11 cellular contexts compared by ENCODE assay signal in the genomic region with DNA sequence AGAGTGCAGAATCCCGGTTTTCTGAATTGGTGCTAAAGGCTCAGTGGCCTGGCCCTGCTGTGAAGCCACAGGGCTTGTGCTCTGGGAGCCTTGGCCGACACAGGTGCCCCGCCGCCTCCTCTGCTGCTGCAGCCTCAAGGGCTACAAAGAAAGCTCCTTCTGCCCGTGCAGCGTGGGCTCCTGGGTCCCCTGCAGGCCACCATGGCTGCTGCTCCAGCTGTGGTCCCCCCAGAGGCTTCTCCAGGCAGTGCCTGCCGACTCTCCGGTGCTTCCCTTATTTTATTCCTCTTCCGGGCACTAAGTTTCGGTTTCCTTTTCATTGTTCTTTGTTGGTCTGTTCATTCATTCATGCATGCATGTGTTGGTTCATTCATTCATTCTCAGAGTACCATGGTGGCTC. TPM values are rescaled to one million over a fixed set of nuclear protein-coding genes. Genes with fewer than 3 reads are reported as not detected.
DNase-seq lines count a peak whose midpoint lies in the region; ATAC-seq, FAIRE-seq and TF ChIP-seq lines count a peak whose summit lies in the region.
"Had no signal": no experiment of that assay in that cellular context is flagged by ENCODE, and none has a peak within 500 bp of the region (broad histone marks: within the 10 kb centered on the region; RNA-seq: fewer than 3 reads in every experiment).

No MANE protein-coding gene starts in this region.

- no peak for DNase-seq in CD8-positive, alpha-beta T cell
- no peak for DNase-seq in PC-3
- no peak for DNase-seq in HepG2 (ENCODE audit: low spot score)
- no peak for DNase-seq in NCI-H2227 treated with DMSO at 0.1 percent for 48 hours (lab: John Stamatoyannopoulos, UW)
- DNase-seq in NCI-H510A treated with DMSO at 0.1 percent for 48 hours (lab: John Stamatoyannopoulos, UW), result no peak
- DNase-seq in NCI-H2107 (lab: John Stamatoyannopoulos, UW), result no peak
- DNase-seq: foreskin melanocyte; GF-D8; NK-92 treated with Interleukin-12 subunit alpha and Interleukin-12 subunit beta, amount 100 ng/mL, for 24 hours had no signal

- H3K27ac ChIP-seq in CD8-positive, alpha-beta T cell (ENCODE audit: low read depth, low read length), result no peak overlapping the region
- H3K27ac ChIP-seq in PC-3 (ENCODE audit: low read length) (no peak overlapping the region), HepG2 (ENCODE audit: extremely low read length, insufficient read depth, low read length) (no peak overlapping the region)

- no peaks in the 10 kb centered on the region for H3K27me3 Mint-ChIP-seq in CD8-positive, alpha-beta T cell (ENCODE audit: low read depth)

- CTCF ChIA-PET in CD8-positive, alpha-beta T cell (lab: Charles Lee), result interaction anchor here (0.6 to 2.9 kb wide), 5 partner anchors 9 to 139 kb away, joined by 3 to 8 read pairs (median 3); no protein-coding TSS in a partner anchor
- CTCF ChIA-PET in PC-3 (lab: Charles Lee), result no interaction called here
- CTCF ChIA-PET in HepG2 (lab: Yijun Ruan, JAX; ENCODE audit: low intra/inter-chr PET ratio, low total read pairs), result no interaction called here

- no peaks in the 10 kb centered on the region for H3K9me2 ChIP-seq in PC-3 (replicated peaks; ENCODE audit: low read length)

- H3K9ac ChIP-seq in PC-3 (ENCODE audit: low read length) (no peak overlapping the region), HepG2 (ENCODE audit: insufficient read depth, low read depth, low read length) (no peak overlapping the region)

- no peak for TF ChIP-seq CTCF in CD8-positive, alpha-beta T cell (IDR thresholded peaks at IDR 0.05)
- TF ChIP-seq CTCF in PC-3 (conservative IDR thresholded peaks at IDR 0.05; ENCODE audit: low read depth, low read length) (peak; percentile 10; the same call in 1 of the 2 replicates), HepG2 (CRISPR knock-in tag; IDR thresholded peaks at IDR 0.05) (no peak)

- H3K4me2 ChIP-seq in PC-3 (ENCODE audit: low read length) (no peak overlapping the region), HepG2 (ENCODE audit: low read depth, low read length) (no peak overlapping the region)

- in situ Hi-C loops in HepG2 (cut with HindIII; ENCODE audit: extremely low pct_ligation_motif_present, low pct_unique_long_range_greater_than_20kb), result no loop called here

- no peak for TF ChIP-seq POLR2A in HepG2 (IDR thresholded peaks at IDR 0.05; ENCODE audit: insufficient read depth in 1 of 2, low read depth in 2 of 2, low read length in 2 of 2)

- H3K4me3 ChIP-seq in CD8-positive, alpha-beta T cell (ENCODE audit: low read depth, low read length), result no peak overlapping the region
- no peak overlapping the region for H3K4me3 ChIP-seq in PC-3 (ENCODE audit: low read length)
- H3K4me3 ChIP-seq in HepG2 (replicated peaks in 1 of 3; ENCODE audit: insufficient read depth in 1 of 3, low read depth in 2 of 3, low read length in 3 of 3), result no peak overlapping the region

- intact Hi-C loops in CD8-positive, alpha-beta T cell (cut with DNase I, micrococcal nuclease), result no loop called here
- intact Hi-C loops in PC-3 (cut with micrococcal nuclease), result no loop called here
- intact Hi-C loops in HepG2 (cut with micrococcal nuclease; ENCODE audit: unreplicated experiment), result no loop called here

- peaks cover 6% of the 10 kb centered on the region for H3F3A ChIP-seq in PC-3 (ENCODE audit: low read length, unreplicated experiment)

- no peak overlapping the region for H2AFZ ChIP-seq in PC-3 (ENCODE audit: low read length)
- no peak overlapping the region for H2AFZ ChIP-seq in HepG2 (ENCODE audit: low read length)

- WGBS in HepG2 (ENCODE audit: low lambda C conversion rate), result 89% methylated on average over 10 of the region's 10 CpGs

- no peaks in the 10 kb centered on the region for H3K9me3 Mint-ChIP-seq in CD8-positive, alpha-beta T cell

- H3K79me2 ChIP-seq in PC-3 (ENCODE audit: low read length) (peaks cover 83% of the 10 kb centered on the region), HepG2 (ENCODE audit: insufficient read depth, low read length) (peaks cover 94% of the 10 kb centered on the region)

- no peak overlapping the region for H3K4me3 Mint-ChIP-seq in CD8-positive, alpha-beta T cell

- TF ChIP-seq EP300 in HepG2 (IDR thresholded peaks at IDR 0.05; ENCODE audit: low read depth in 2 of 2, low read length in 2 of 2), result no peak
- TF ChIP-seq EP300 in HepG2 (CRISPR knock-in tag; IDR thresholded peaks at IDR 0.05; ENCODE audit: borderline replicate concordance), result no peak

- peak overlapping the region; percentile 60 for H3K27ac Mint-ChIP-seq in CD8-positive, alpha-beta T cell

- H4K20me1 ChIP-seq in PC-3 (ENCODE audit: low read length) (no peaks in the 10 kb centered on the region), HepG2 (ENCODE audit: insufficient read depth, low read length) (peaks cover 88% of the 10 kb centered on the region)

- FAIRE-seq in HepG2 (lab: Jason Lieb, UNC), result no peak

- H3K9me3 ChIP-seq in CD8-positive, alpha-beta T cell (ENCODE audit: low read length), result no peaks in the 10 kb centered on the region
- no peaks in the 10 kb centered on the region for H3K9me3 ChIP-seq in PC-3 (ENCODE audit: low read length)
- H3K9me3 ChIP-seq in HepG2 (ENCODE audit: low read length), result no peaks in the 10 kb centered on the region

- H3K4me1 ChIP-seq in CD8-positive, alpha-beta T cell (ENCODE audit: insufficient read depth, low read length), result peaks cover 3% of the 10 kb centered on the region
- H3K4me1 ChIP-seq in PC-3 (ENCODE audit: insufficient read depth, low read length), result peaks cover 48% of the 10 kb centered on the region
- peaks cover 15% of the 10 kb centered on the region; the same call in 1 of the 2 replicates for H3K4me1 ChIP-seq in HepG2 (ENCODE audit: insufficient read depth, low read length)

- TF ChIP-seq RAD21 in HepG2 (CRISPR knock-in tag; IDR thresholded peaks at IDR 0.05), result no peak

- peaks cover 15% of the 10 kb centered on the region for H3K36me3 Mint-ChIP-seq in CD8-positive, alpha-beta T cell

- no peak for ATAC-seq in CD8-positive, alpha-beta T cell
- ATAC-seq in GM19463 (IDR thresholded peaks at IDR 0.05; ENCODE audit: unreplicated experiment), result peak; percentile 34
- ATAC-seq in PC-3, result no peak
- ATAC-seq in HepG2, result peak; percentile 40
- ATAC-seq in GM21526 (IDR thresholded peaks at IDR 0.05; ENCODE audit: low FRiP score, unreplicated experiment), result no peak

- peaks cover 37% of the 10 kb centered on the region for H3K4me1 Mint-ChIP-seq in CD8-positive, alpha-beta T cell (ENCODE audit: low read depth)

- H3K36me3 ChIP-seq in CD8-positive, alpha-beta T cell (ENCODE audit: insufficient read depth, low read length), result no peaks in the 10 kb centered on the region
- H3K36me3 ChIP-seq in PC-3 (ENCODE audit: low read depth, low read length), result no peaks in the 10 kb centered on the region; the same call in 1 of the 2 replicates
- peaks cover 20 to 49% of the 10 kb centered on the region in 2 experiments for H3K36me3 ChIP-seq in HepG2 (replicated peaks in 1 of 2; ENCODE audit: control insufficient read depth in 1 of 2, insufficient read depth in 2 of 2, low read length in 2 of 2)

- no peaks in the 10 kb centered on the region for H3K27me3 ChIP-seq in CD8-positive, alpha-beta T cell (ENCODE audit: insufficient read depth, low read length)
- no peaks in the 10 kb centered on the region for H3K27me3 ChIP-seq in PC-3 (ENCODE audit: low read length)
- H3K27me3 ChIP-seq in HepG2 (ENCODE audit: control insufficient read depth in 1 of 2, insufficient read depth in 2 of 2, low read length in 2 of 2), result no peaks in the 10 kb centered on the region

- no TSS peak for BruUV-seq in PC-3 (replicated peaks; lab: Mats Ljungman, UMichigan)
- no TSS peak for BruUV-seq in HepG2 (replicated peaks; lab: Mats Ljungman, UMichigan)

- POLR2A ChIA-PET in CD8-positive, alpha-beta T cell (lab: Charles Lee), result no interaction called here
- POLR2A ChIA-PET in PC-3 (lab: Charles Lee; ENCODE audit: unreplicated experiment) (no interaction called here), HepG2 (lab: Yijun Ruan, JAX) (no interaction called here)

TF ChIP-seq in HepG2, 621 proteins besides CTCF, POLR2A, EP300 and RAD21:
- TF ChIP-seq TSC22D2 (CRISPR knock-in tag; IDR thresholded peaks at IDR 0.05; ENCODE audit: borderline replicate concordance) (no peak), NFKB2 (CRISPR knock-in tag; IDR thresholded peaks at IDR 0.05; ENCODE audit: borderline replicate concordance) (no peak), PHF8 (CRISPR knock-in tag; IDR thresholded peaks at IDR 0.05) (no peak), NRL (CRISPR knock-in tag; IDR thresholded peaks at IDR 0.05; ENCODE audit: borderline replicate concordance) (0 out of 2 replicates have a peak, but pooled peaks have one; percentile 21), ZSCAN12 (CRISPR knock-in tag; IDR thresholded peaks at IDR 0.05) (no peak), AGO2 (optimal IDR thresholded peaks at IDR 0.05; ENCODE audit: low read depth, low read length) (peak; percentile 11)

RNA-seq across cellular contexts. Expression of gene CMIP, which starts 53.1 kb away (rescaled TPM):
- total RNA-seq in CD8-positive, alpha-beta T cell, result 10 to 100 TPM; 40.9 to 42.1 TPM
- total RNA-seq in PC-3 (2014; rRNA removed) (25.7 and 43.7 TPM in 2 replicates), HepG2 (2016; rRNA removed; fragmentation: Illumina TruSeq; extraction: Trizol) (10.9 and 21.7 TPM in 2 replicates)
- total RNA-seq in HepG2 (2016; cell fraction: cytosol; rRNA removed; fragmentation: Illumina TruSeq; extraction: Trizol; ENCODE audit: low read depth), result 3.5 and 4.6 TPM in 2 replicates
- 11.5 and 15.7 TPM in 2 replicates for total RNA-seq in HepG2 (2016; cell fraction: insoluble cytoplasmic fraction; rRNA removed; fragmentation: Illumina TruSeq; extraction: Trizol)
- 13.0 and 15.9 TPM in 2 replicates for total RNA-seq in HepG2 (2016; cell fraction: membrane; rRNA removed; fragmentation: Illumina TruSeq; extraction: Trizol)
- total RNA-seq in HepG2 (2016; cell fraction: nucleus; rRNA removed; fragmentation: Illumina TruSeq; extraction: Trizol), result 23.3 and 29.3 TPM in 2 replicates
- 18.1 and 22.0 TPM in 2 replicates for polyA plus RNA-seq in HepG2 (2011; rRNA removed)
- polyA plus RNA-seq in HepG2 (2011; cell fraction: cytosol; rRNA removed), result 17.3 and 20.7 TPM in 2 replicates
- polyA plus RNA-seq in HepG2 (2011; cell fraction: nucleus; rRNA removed), result 77.4 and 83.2 TPM in 2 replicates
- polyA plus RNA-seq in HepG2 (2012), result 74.4 and 83.5 TPM in 2 replicates
- polyA plus RNA-seq in HepG2 (2016; cell fraction: cytosol; fragmentation: Illumina TruSeq; extraction: Trizol; ENCODE audit: low read depth), result 3.4 and 3.8 TPM in 2 replicates
- 29.7 and 48.6 TPM in 2 replicates for polyA plus RNA-seq in HepG2 (2016; cell fraction: insoluble cytoplasmic fraction; fragmentation: Illumina TruSeq; extraction: Trizol; ENCODE audit: low read depth)
- 14.8 and 16.9 TPM in 2 replicates for polyA plus RNA-seq in HepG2 (2016; cell fraction: membrane; fragmentation: Illumina TruSeq; extraction: Trizol; ENCODE audit: low read depth)
- 51.1 and 51.2 TPM in 2 replicates for polyA plus RNA-seq in HepG2 (2016; cell fraction: nucleus; fragmentation: Illumina TruSeq; extraction: Trizol; ENCODE audit: insufficient read depth, low read depth)
- polyA minus RNA-seq in HepG2 (2011; rRNA and poly(A)+ RNA removed; ENCODE audit: low replicate concordance), result 16.6 and 71.5 TPM in 2 replicates
- polyA minus RNA-seq in HepG2 (2011; cell fraction: cytosol; rRNA and poly(A)+ RNA removed), result 60.8 and 68.8 TPM in 2 replicates
- 61.9 and 63.1 TPM in 2 replicates for polyA minus RNA-seq in HepG2 (2011; cell fraction: nucleus; rRNA and poly(A)+ RNA removed)

Comparison
In these comparisons a context has a peak if more than half of its experiments do, and no peak if none do; other contexts are left out.
1. ATAC-seq: peak in GM19463 (single experiment) and HepG2 (single experiment); none in CD8-positive, alpha-beta T cell (single experiment), PC-3 (single experiment) and GM21526 (single experiment).